1 cellular context compared by ENCODE assay signal in the genomic region with DNA sequence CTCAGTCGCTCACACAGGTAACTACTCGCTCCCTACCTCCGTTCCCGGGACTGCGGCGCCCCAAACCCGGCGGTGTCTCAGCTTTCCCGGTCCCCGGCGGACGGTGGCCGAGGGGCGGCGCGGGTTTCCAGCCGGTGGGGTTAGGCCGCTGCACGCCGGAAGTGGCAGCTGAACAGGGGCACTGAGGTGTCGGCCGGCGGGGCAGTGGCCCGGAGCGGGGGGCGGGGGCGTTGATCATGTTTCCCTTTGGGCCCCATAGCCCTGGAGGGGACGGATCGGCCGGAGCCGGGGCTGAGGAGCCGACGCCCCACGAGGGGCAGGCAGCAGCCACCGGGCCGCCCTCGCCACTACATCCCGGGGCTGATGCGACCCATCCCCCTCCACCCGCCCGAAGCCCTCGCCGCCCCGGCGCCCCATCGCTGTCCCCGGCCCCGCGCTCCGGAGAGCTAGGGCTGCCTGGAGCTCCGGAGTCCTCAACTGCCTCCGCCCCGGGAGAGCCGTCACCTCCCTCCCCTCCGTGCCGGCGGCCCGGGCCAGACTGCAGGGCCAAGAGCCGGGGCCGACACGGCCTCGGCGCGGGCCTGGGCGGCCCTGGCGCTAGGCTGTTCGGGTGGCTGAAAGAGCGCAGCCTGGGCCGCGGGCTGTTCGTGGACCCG.
TF ChIP-seq lines count a peak whose summit lies in the region.

A gene with protein sequence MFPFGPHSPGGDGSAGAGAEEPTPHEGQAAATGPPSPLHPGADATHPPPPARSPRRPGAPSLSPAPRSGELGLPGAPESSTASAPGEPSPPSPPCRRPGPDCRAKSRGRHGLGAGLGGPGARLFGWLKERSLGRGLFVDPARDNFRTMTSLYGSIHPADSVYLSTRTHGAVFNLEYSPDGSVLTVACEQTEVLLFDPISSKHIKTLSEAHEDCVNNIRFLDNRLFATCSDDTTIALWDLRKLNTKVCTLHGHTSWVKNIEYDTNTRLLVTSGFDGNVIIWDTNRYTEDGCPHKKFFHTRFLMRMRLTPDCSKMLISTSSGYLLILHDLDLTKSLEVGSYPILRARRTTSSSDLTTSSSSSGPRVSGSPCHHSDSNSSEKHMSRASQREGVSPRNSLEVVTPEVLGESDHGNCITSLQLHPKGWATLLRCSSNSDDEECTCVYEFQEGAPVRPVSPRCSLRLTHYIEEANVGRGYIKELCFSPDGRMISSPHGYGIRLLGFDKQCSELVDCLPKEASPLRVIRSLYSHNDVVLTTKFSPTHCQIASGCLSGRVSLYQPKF (plus strand): TSS at position 167 of the 656 bp plus-strand sequence. CDS start 70 bp downstream, at position 237.

TF ChIP-seq in HepG2, 621 proteins besides CTCF, POLR2A, EP300 and RAD21 (continued from another document and continues in another):
- TF ChIP-seq ZBTB39 (CRISPR knock-in tag; IDR thresholded peaks at IDR 0.05) = peak; percentile 84
- no peak for TF ChIP-seq CBX2 (IDR thresholded peaks at IDR 0.05; ENCODE audit: low read depth, low read length)
- TF ChIP-seq CBX2 (CRISPR knock-in tag; IDR thresholded peaks at IDR 0.05; ENCODE audit: low read depth) = peak; percentile 69; the same call in 1 of the 2 replicates
- TF ChIP-seq AHDC1 (CRISPR knock-in tag; IDR thresholded peaks at IDR 0.05; ENCODE audit: borderline replicate concordance) = peak; percentile 59; the same call in 1 of the 2 replicates
- no peak for TF ChIP-seq ZFYVE20 (CRISPR knock-in tag; IDR thresholded peaks at IDR 0.05; ENCODE audit: borderline replicate concordance, low read depth)
- TF ChIP-seq HNF1A (IDR thresholded peaks at IDR 0.05; ENCODE audit: low read depth) = no peak
- peak; percentile 57; the same call in 1 of the 2 replicates for TF ChIP-seq HNF1A (CRISPR knock-in tag; IDR thresholded peaks at IDR 0.05; ENCODE audit: borderline replicate concordance)
- TF ChIP-seq, protein P1, sequence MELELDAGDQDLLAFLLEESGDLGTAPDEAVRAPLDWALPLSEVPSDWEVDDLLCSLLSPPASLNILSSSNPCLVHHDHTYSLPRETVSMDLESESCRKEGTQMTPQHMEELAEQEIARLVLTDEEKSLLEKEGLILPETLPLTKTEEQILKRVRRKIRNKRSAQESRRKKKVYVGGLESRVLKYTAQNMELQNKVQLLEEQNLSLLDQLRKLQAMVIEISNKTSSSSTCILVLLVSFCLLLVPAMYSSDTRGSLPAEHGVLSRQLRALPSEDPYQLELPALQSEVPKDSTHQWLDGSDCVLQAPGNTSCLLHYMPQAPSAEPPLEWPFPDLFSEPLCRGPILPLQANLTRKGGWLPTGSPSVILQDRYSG (CRISPR knock-in tag; IDR thresholded peaks at IDR 0.05) = no peak
- no peak for TF ChIP-seq NBN (conservative IDR thresholded peaks at IDR 0.05)
- peak; percentile 77; the same call in 1 of the 2 replicates for TF ChIP-seq EED (CRISPR knock-in tag; IDR thresholded peaks at IDR 0.05)
- no peak for TF ChIP-seq ZNF101 (CRISPR knock-in tag; IDR thresholded peaks at IDR 0.05; ENCODE audit: borderline replicate concordance, low read depth)
- peak; percentile 99 for TF ChIP-seq TOPORS (CRISPR knock-in tag; IDR thresholded peaks at IDR 0.05)
- peak; percentile 83 for TF ChIP-seq ZEB1 (IDR thresholded peaks at IDR 0.05; ENCODE audit: insufficient replicate concordance, low read depth)
- no peak for TF ChIP-seq MBD4 (IDR thresholded peaks at IDR 0.05; ENCODE audit: borderline replicate concordance, low read length)
- TF ChIP-seq HMG20B (CRISPR knock-in tag; conservative IDR thresholded peaks at IDR 0.05) = peak; percentile 79
- no peak for TF ChIP-seq PAWR (CRISPR knock-in tag; IDR thresholded peaks at IDR 0.05; ENCODE audit: borderline replicate concordance)
- TF ChIP-seq ZKSCAN1 (IDR thresholded peaks at IDR 0.05; ENCODE audit: low read length) = peak; percentile 74
- TF ChIP-seq ZNF569 (CRISPR knock-in tag; IDR thresholded peaks at IDR 0.05; ENCODE audit: borderline replicate concordance) = 0 out of 2 replicates have a peak, but pooled peaks have one; percentile 40
- peak; percentile 86 for TF ChIP-seq ZNF430 (CRISPR knock-in tag; IDR thresholded peaks at IDR 0.05)
- peak; percentile 94; the same call in 1 of the 2 replicates for TF ChIP-seq ZNF451 (CRISPR knock-in tag; IDR thresholded peaks at IDR 0.05)
- TF ChIP-seq ZFP36 (IDR thresholded peaks at IDR 0.05; ENCODE audit: borderline replicate concordance, low read depth, low read length, partially characterized antibody) = no peak
- TF ChIP-seq, protein P2, sequence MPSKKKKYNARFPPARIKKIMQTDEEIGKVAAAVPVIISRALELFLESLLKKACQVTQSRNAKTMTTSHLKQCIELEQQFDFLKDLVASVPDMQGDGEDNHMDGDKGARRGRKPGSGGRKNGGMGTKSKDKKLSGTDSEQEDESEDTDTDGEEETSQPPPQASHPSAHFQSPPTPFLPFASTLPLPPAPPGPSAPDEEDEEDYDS (CRISPR knock-in tag; IDR thresholded peaks at IDR 0.05) = peak; percentile 81
- TF ChIP-seq ZNF354B (CRISPR knock-in tag; IDR thresholded peaks at IDR 0.05) = peak; percentile 94
- no peak for TF ChIP-seq FOXM1 (CRISPR knock-in tag; IDR thresholded peaks at IDR 0.05)
- no peak for TF ChIP-seq ZNF468 (CRISPR knock-in tag; IDR thresholded peaks at IDR 0.05)
- no peak for TF ChIP-seq AKNA (CRISPR knock-in tag; IDR thresholded peaks at IDR 0.05; ENCODE audit: borderline replicate concordance)
- TF ChIP-seq ZNF709 (CRISPR knock-in tag; IDR thresholded peaks at IDR 0.05) = peak; percentile 89; the same call in 1 of the 2 replicates
- TF ChIP-seq ZSCAN22 (CRISPR knock-in tag; IDR thresholded peaks at IDR 0.05) = no peak
- peak; percentile 85; the same call in 1 of the 2 replicates for TF ChIP-seq KLF12 (CRISPR knock-in tag; IDR thresholded peaks at IDR 0.05; ENCODE audit: borderline replicate concordance)
- TF ChIP-seq ZMAT3 (CRISPR knock-in tag; conservative IDR thresholded peaks at IDR 0.05) = no peak; the same call in 1 of the 2 replicates
- TF ChIP-seq AHR (CRISPR knock-in tag; IDR thresholded peaks at IDR 0.05) = peak; percentile 98; the same call in 1 of the 2 replicates
- TF ChIP-seq MLLT10 (CRISPR knock-in tag; IDR thresholded peaks at IDR 0.05) = no peak
- TF ChIP-seq HOXA3 (CRISPR knock-in tag; IDR thresholded peaks at IDR 0.05) = peak; percentile 94
- TF ChIP-seq CHD4 (IDR thresholded peaks at IDR 0.05; ENCODE audit: borderline replicate concordance, low read length) = no peak
- peak; percentile 99 for TF ChIP-seq ARID2 (CRISPR knock-in tag; IDR thresholded peaks at IDR 0.05; ENCODE audit: borderline replicate concordance)
- peak; percentile 95 for TF ChIP-seq DMAP1 (CRISPR knock-in tag; IDR thresholded peaks at IDR 0.05)
